Comparison of ENCODE assay signal across 8 cellular contexts in genomic region chr14:24430682-24431568, GRCh38. TPM values are rescaled to one million over a fixed set of nuclear protein-coding genes. Genes with fewer than 3 reads are reported as not detected.
DNase-seq lines count a peak whose midpoint lies in the region; FAIRE-seq and TF ChIP-seq lines count a peak whose summit lies in the region.

No MANE protein-coding gene starts in this region.

- H3K27ac ChIP-seq in AG04450 (ENCODE audit: low read depth, low read length) = peak overlapping the region; percentile 87
- H3K27ac ChIP-seq in left ventricle myocardium inferior (replicated peaks) = peak overlapping the region; percentile 96
- H3K27ac ChIP-seq in skin epidermis = peak overlapping the region; percentile 18 to 99 (median 97)

- H3K27me3 ChIP-seq in AG04450 (ENCODE audit: control insufficient read depth, insufficient read depth, low read length) (no peaks in the 10 kb centered on the region), NT2/D1 (ENCODE audit: insufficient read depth, insufficient read length) (peaks cover 13% of the 10 kb centered on the region), left ventricle myocardium inferior (ENCODE audit: low read depth) (no peaks in the 10 kb centered on the region)

- peaks cover 10% of the 10 kb centered on the region for H3K4me1 ChIP-seq in NT2/D1 (ENCODE audit: insufficient read depth, insufficient read length)
- peaks cover 64% of the 10 kb centered on the region for H3K4me1 ChIP-seq in left ventricle myocardium inferior

- peaks cover 3% of the 10 kb centered on the region; the same call in 1 of the 2 replicates for H3K9me3 ChIP-seq in AG04450 (ENCODE audit: control insufficient read depth, insufficient read depth, low read length)
- no peaks in the 10 kb centered on the region for H3K9me3 ChIP-seq in NT2/D1 (ENCODE audit: insufficient read depth, low read length)
- no peaks in the 10 kb centered on the region for H3K9me3 ChIP-seq in left ventricle myocardium inferior (replicated peaks)

- CTCF ChIA-PET in AG04450 (lab: Charles Lee) = interaction anchor here (0.6 to 13.3 kb wide), 53 partner anchors 8 to 1112 kb away, joined by 3 to 712 read pairs (median 6); partner anchors contain the start of genes ADCY4, CHMP4A, CIDEB and DHRS1

- intact Hi-C loops in left ventricle myocardium inferior (cut with micrococcal nuclease) = loop anchor here (5.0 kb wide), 1 partner anchor 64 kb away; the partner anchor contains the start of gene NFATC4

- TF ChIP-seq CTCF in AG04450 (IDR thresholded peaks at IDR 0.05; ENCODE audit: low read depth, low read length) = no peak
- no peak for TF ChIP-seq CTCF in left ventricle myocardium inferior (IDR thresholded peaks at IDR 0.05; ENCODE audit: borderline replicate concordance)

- FAIRE-seq in GM19239 (lab: Jason Lieb, UNC) = peak; percentile 58

- POLR2A ChIA-PET in AG04450 (lab: Yijun Ruan, JAX) = interaction anchor here (0.7 to 3.1 kb wide), 16 partner anchors 10 to 160 kb away, joined by 3 to 42 read pairs (median 4); partner anchors contain the start of genes LTB4R2, RABGGTA and SDR39U1

- DNase-seq in AG04450 (ENCODE audit: low read depth, low spot score) = no peak
- peak; percentile 50 for DNase-seq in GM19239 (ENCODE audit: insufficient read length, low spot score)
- DNase-seq in NT2/D1 (ENCODE audit: low read depth, low spot score) = no peak
- peak; percentile 78 for DNase-seq in activated naive CD4-positive, alpha-beta T cell treated with anti-CD3 and anti-CD28 coated beads, Interleukin-2, amount 50 U/mL, for 16 hours
- no peak for DNase-seq in left ventricle myocardium inferior
- DNase-seq in DMS79 (lab: John Stamatoyannopoulos, UW) = no peak
- DNase-seq in anterior cingulate cortex (lab: John Stamatoyannopoulos, UW) = no peak

- H3K9ac ChIP-seq in NT2/D1 (ENCODE audit: insufficient read length, low read depth) = peak overlapping the region; percentile 78

- H3K4me3 ChIP-seq in AG04450 (ENCODE audit: low read depth, low read length) = peak overlapping the region; percentile 82
- peak overlapping the region; percentile 67 for H3K4me3 ChIP-seq in NT2/D1 (ENCODE audit: insufficient read length, low read depth)
- H3K4me3 ChIP-seq in left ventricle myocardium inferior = peak overlapping the region; percentile 81
- H3K4me3 ChIP-seq in skin epidermis = peak overlapping the region; percentile 59 to 78 (median 67)

- H3K36me3 ChIP-seq in NT2/D1 (ENCODE audit: insufficient read depth, insufficient read length, low read length) (peaks cover 20% of the 10 kb centered on the region), left ventricle myocardium inferior (peaks cover 23% of the 10 kb centered on the region)

RNA-seq across cellular contexts. Expression of gene KHNYN, which starts 1.2 kb away (rescaled TPM):
- 16.8 and 17.6 TPM in 2 replicates for polyA plus RNA-seq in AG04450 (2011; rRNA removed)
- polyA minus RNA-seq in AG04450 (2011; rRNA and poly(A)+ RNA removed) = 21.6 and 25.7 TPM in 2 replicates
- 20.5 TPM for total RNA-seq in left ventricle myocardium inferior

RNA-seq across cellular contexts. Expression of gene CBLN3, which starts 1.5 kb away (rescaled TPM):
- polyA plus RNA-seq in AG04450 (2011; rRNA removed) = 1.8 and 2.3 TPM in 2 replicates
- 1.1 and 1.7 TPM in 2 replicates for polyA minus RNA-seq in AG04450 (2011; rRNA and poly(A)+ RNA removed)
- total RNA-seq in left ventricle myocardium inferior = 0.55 TPM

RNA-seq across cellular contexts. Expression of gene SDR39U1, which starts 11.7 kb away (rescaled TPM):
- 22.9 and 24.9 TPM in 2 replicates for polyA plus RNA-seq in AG04450 (2011; rRNA removed)
- polyA minus RNA-seq in AG04450 (2011; rRNA and poly(A)+ RNA removed) = 9.9 and 11.1 TPM in 2 replicates
- 74.8 TPM for total RNA-seq in left ventricle myocardium inferior

RNA-seq across cellular contexts. Expression of gene NYNRIN, which starts 32.1 kb away (rescaled TPM):
- 10.4 and 10.5 TPM in 2 replicates for polyA plus RNA-seq in AG04450 (2011; rRNA removed)
- polyA minus RNA-seq in AG04450 (2011; rRNA and poly(A)+ RNA removed) = 18.3 and 20.1 TPM in 2 replicates
- 8.0 TPM for total RNA-seq in left ventricle myocardium inferior

Comparison
In these comparisons a context has a peak if more than half of its experiments do, and no peak if none do; other contexts are left out.
1. DNase-seq: peak in GM19239 (single experiment) and activated naive CD4-positive, alpha-beta T cell treated with anti-CD3 and anti-CD28 coated beads, Interleukin-2, amount 50 U/mL, for 16 hours (single experiment); none in AG04450 (single experiment), NT2/D1 (single experiment), left ventricle myocardium inferior (single experiment), DMS79 (single experiment) and anterior cingulate cortex (0 of 58).
2. Peak in every context shown above with its lines, with median percentiles within 50 percentile points of each other: H3K27ac ChIP-seq and H3K4me3 ChIP-seq.